9 cellular contexts compared by ENCODE assay signal in the genomic region with DNA sequence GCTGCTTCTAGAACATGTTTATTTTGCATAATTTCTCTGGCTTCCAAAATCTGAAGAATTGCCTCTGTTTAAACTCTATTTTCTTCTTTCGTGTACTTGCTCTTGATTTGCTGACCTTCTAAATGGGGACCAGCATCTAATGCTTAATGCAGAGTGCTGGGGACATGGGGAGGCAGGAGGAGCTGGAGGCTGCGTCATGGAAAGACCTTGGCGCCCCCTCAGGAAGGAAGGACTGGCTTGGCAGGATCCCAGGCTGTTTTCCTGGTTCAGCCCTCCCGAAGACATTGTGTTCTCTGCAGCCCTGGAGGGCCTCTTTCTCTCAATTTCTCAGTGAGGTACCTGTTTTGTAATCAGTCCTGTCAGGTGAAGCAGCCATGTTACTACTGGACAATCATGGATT. TPM values are rescaled to one million over a fixed set of nuclear protein-coding genes. Genes with fewer than 3 reads are reported as not detected.
DNase-seq lines count a peak whose midpoint lies in the region; ATAC-seq, FAIRE-seq and TF ChIP-seq lines count a peak whose summit lies in the region.
"Had no signal": no experiment of that assay in that cellular context is flagged by ENCODE, and none has a peak within 500 bp of the region (broad histone marks: within the 10 kb centered on the region; RNA-seq: fewer than 3 reads in every experiment).

No MANE protein-coding gene starts in this region.

- H2BK12ac ChIP-seq in H1 (ENCODE audit: low read depth, low read length): no peak overlapping the region

- H3K14ac ChIP-seq in H1 (ENCODE audit: insufficient read length): no peak overlapping the region

- no peak overlapping the region for H3K18ac ChIP-seq in H1 (ENCODE audit: extremely low read depth, low read length)

- peak overlapping the region in 9 of 10 donors; percentile 75 to 99 (median 98) for H3K4me3 Mint-ChIP-seq in naive thymus-derived CD4-positive, alpha-beta T cell

- H3K9me3 Mint-ChIP-seq in naive thymus-derived CD4-positive, alpha-beta T cell: peaks cover 0 to 3% (median 0%) of the 10 kb centered on the region in 11 donors

- no peak for FAIRE-seq in H1 (lab: Jason Lieb, UNC)

- H3K36me3 ChIP-seq in BLaER1 (peaks cover 12% of the 10 kb centered on the region; the same call in 1 of the 2 replicates), H1 (ENCODE audit: control insufficient read depth in 2 of 4, insufficient read depth in 4 of 4, low read length in 3 of 4) (no peaks in the 10 kb centered on the region)
- peaks cover 0 to 12% (median 5%) of the 10 kb centered on the region in 3 experiments for H3K36me3 ChIP-seq in naive thymus-derived CD4-positive, alpha-beta T cell (ENCODE audit: control insufficient read depth in 2 of 3, insufficient read depth in 3 of 3, low read length in 3 of 3)

- H3K9me3 ChIP-seq in BLaER1: peaks cover 14% of the 10 kb centered on the region; the same call in 1 of the 2 replicates
- H3K9me3 ChIP-seq in H1 (ENCODE audit: insufficient read depth in 2 of 2, low read depth in 1 of 2, low read length in 1 of 2): peaks cover 0 to 4% of the 10 kb centered on the region in 2 experiments; a peak in 1 of 4 replicates
- H3K9me3 ChIP-seq in naive thymus-derived CD4-positive, alpha-beta T cell (ENCODE audit: control insufficient read depth in 2 of 3, low read length in 3 of 3): no peaks in the 10 kb centered on the region

- intact Hi-C loops in naive thymus-derived CD4-positive, alpha-beta T cell (cut with micrococcal nuclease): loop anchor here (1.0 to 10.0 kb wide), 3 partner anchors 7 to 1082 kb away; a partner anchor contains a TSS

- no peak overlapping the region for H2BK20ac ChIP-seq in H1 (ENCODE audit: low read length)

- H3K4me1 Mint-ChIP-seq in naive thymus-derived CD4-positive, alpha-beta T cell: peaks cover 40 to 71% (median 64%) of the 10 kb centered on the region in 7 donors

- peak in 1 of 2 experiments; percentile 17; a peak in 1 of 4 replicates for TF ChIP-seq RAD21 in H1 (IDR thresholded peaks at IDR 0.05 in 1 of 2, conservative IDR thresholded peaks at IDR 0.05 in 1 of 2; ENCODE audit: low read depth in 2 of 2, low read length in 2 of 2)

- no peak for ATAC-seq in naive thymus-derived CD4-positive, alpha-beta T cell
- ATAC-seq in HG03280 (IDR thresholded peaks at IDR 0.05; ENCODE audit: unreplicated experiment) (no peak), GM21390 (IDR thresholded peaks at IDR 0.05; ENCODE audit: unreplicated experiment) (no peak)

- H3K4me3 ChIP-seq in BLaER1 (0 out of 2 replicates have a peak overlapping the region, but pooled peaks have one; percentile 7), H1 (ENCODE audit: extremely low read depth in 1 of 4, insufficient read depth in 2 of 4, low read depth in 3 of 4, low read length in 4 of 4) (no peak overlapping the region)
- H3K4me3 ChIP-seq in naive thymus-derived CD4-positive, alpha-beta T cell (ENCODE audit: low read length): peak overlapping the region; percentile 90

- H3K23me2 ChIP-seq in H1 (ENCODE audit: low read depth, low read length): peaks cover 7% of the 10 kb centered on the region; the same call in 1 of the 2 replicates

- POLR2A ChIA-PET in H1 (lab: Charles Lee; ENCODE audit: partially characterized antibody): no interaction called here
- POLR2A ChIA-PET in naive thymus-derived CD4-positive, alpha-beta T cell (lab: Charles Lee): interaction anchor here (0.8 to 10.2 kb wide), 7 partner anchors 8 to 76 kb away, joined by 3 to 214 read pairs (median 4); no protein-coding TSS in a partner anchor

- H3K4me1 ChIP-seq in BLaER1 (peaks cover 48% of the 10 kb centered on the region), H1 (replicated peaks in 1 of 4; ENCODE audit: control insufficient read depth in 3 of 4, insufficient read depth in 4 of 4, low read length in 3 of 4) (peaks cover 2 to 9% (median 8%) of the 10 kb centered on the region in 4 experiments)
- peaks cover 37 to 60% of the 10 kb centered on the region in 2 donors for H3K4me1 ChIP-seq in naive thymus-derived CD4-positive, alpha-beta T cell (ENCODE audit: control insufficient read depth in 2 of 2, insufficient read depth in 2 of 2, low read length in 2 of 2)

- no peak overlapping the region for H2AFZ ChIP-seq in H1 (ENCODE audit: low read length)

- no peak overlapping the region for H4K8ac ChIP-seq in H1 (ENCODE audit: extremely low read depth, insufficient read depth, low read length)

- H3K23ac ChIP-seq in H1 (ENCODE audit: insufficient read length): no peak overlapping the region

- DNase-seq in NCI-H1105 treated with DMSO at 0.1 percent for 48 hours (lab: John Stamatoyannopoulos, UW) (peak; percentile 37), H1 (ENCODE audit: low read depth in 1 of 2, low spot score in 2 of 2) (no peak), dedifferentiated amniotic fluid mesenchymal stem cell (ENCODE audit: extremely low spot score) (no peak), NCI-H1694 (lab: John Stamatoyannopoulos, UW) (no peak)
- DNase-seq in naive thymus-derived CD4-positive, alpha-beta T cell: no peak
- DNase-seq: COR-L47 had no signal

- H4K20me1 ChIP-seq in BLaER1 (peaks cover 34% of the 10 kb centered on the region), H1 (replicated peaks in 1 of 2; ENCODE audit: control insufficient read depth in 1 of 2, insufficient read depth in 2 of 2, low read length in 2 of 2) (no peaks in the 10 kb centered on the region)

- no peaks in the 10 kb centered on the region for H3K79me2 ChIP-seq in H1 (ENCODE audit: control insufficient read depth in 1 of 2, insufficient read depth in 2 of 2, low read length in 2 of 2)

- no peak overlapping the region for H4K5ac ChIP-seq in H1 (ENCODE audit: insufficient read length, low read depth, low read length)

- no peak for TF ChIP-seq POLR2A in H1 (IDR thresholded peaks at IDR 0.05; ENCODE audit: control extremely low read depth in 1 of 2, low read depth in 2 of 2, low read length in 2 of 2)

- H3K4ac ChIP-seq in H1 (replicated peaks; ENCODE audit: insufficient read length, low read depth, low read length): no peak overlapping the region

- CTCF ChIA-PET in H1 (lab: Charles Lee; ENCODE audit: partially characterized antibody): no interaction called here
- CTCF ChIA-PET in naive thymus-derived CD4-positive, alpha-beta T cell (lab: Charles Lee): interaction anchor here (0.7 to 1.1 kb wide), 3 partner anchors 14 to 77 kb away, joined by 3 read pairs; no protein-coding TSS in a partner anchor

- H2AK5ac ChIP-seq in H1 (ENCODE audit: low read depth, low read length): no peak overlapping the region

- no peak overlapping the region for H4K91ac ChIP-seq in H1 (replicated peaks; ENCODE audit: insufficient read length, low read length)

- 58% methylated on average over 4 of the region's 4 CpGs; no CpG with 5 or more reads in 1 of the 2 experiments for WGBS in H1 (ENCODE audit: extremely low coverage in 1 of 2, insufficient coverage in 1 of 2, insufficient read length in 1 of 2, insufficient replicate concordance in 2 of 2, low coverage in 1 of 2, low lambda C conversion rate in 2 of 2, missing lambda C conversion rate in 1 of 2), 2 experiments

- H3K4me2 ChIP-seq in BLaER1: peak overlapping the region; percentile 64
- H3K4me2 ChIP-seq in H1 (ENCODE audit: insufficient read depth in 1 of 2, low read depth in 2 of 2, low read length in 2 of 2): no peak overlapping the region

- H3K27ac ChIP-seq in BLaER1 (0 out of 2 replicates have a peak overlapping the region, but pooled peaks have one; percentile 15), H1 (ENCODE audit: low read depth, low read length) (no peak overlapping the region)
- H3K27ac ChIP-seq in naive thymus-derived CD4-positive, alpha-beta T cell (ENCODE audit: low read depth, low read length): peak overlapping the region; percentile 91

- peaks cover 5 to 58% (median 26%) of the 10 kb centered on the region in 5 donors for H3K36me3 Mint-ChIP-seq in naive thymus-derived CD4-positive, alpha-beta T cell

- no peak overlapping the region for H2BK120ac ChIP-seq in H1 (replicated peaks; ENCODE audit: low read depth, low read length)

- H3K27me3 ChIP-seq in BLaER1: no peaks in the 10 kb centered on the region
- peaks cover 7 to 14% (median 13%) of the 10 kb centered on the region in 4 experiments for H3K27me3 ChIP-seq in H1 (replicated peaks in 1 of 4; ENCODE audit: control insufficient read depth in 3 of 4, extremely low read depth in 1 of 4, insufficient read depth in 3 of 4, low read length in 3 of 4)
- no peaks in the 10 kb centered on the region for H3K27me3 ChIP-seq in naive thymus-derived CD4-positive, alpha-beta T cell (ENCODE audit: control insufficient read depth in 2 of 2, insufficient read depth in 2 of 2, low read length in 2 of 2)

- peak overlapping the region in 8 of 9 donors; percentile 78 to 99 (median 89) for H3K27ac Mint-ChIP-seq in naive thymus-derived CD4-positive, alpha-beta T cell

- no peaks in the 10 kb centered on the region for H3K27me3 Mint-ChIP-seq in naive thymus-derived CD4-positive, alpha-beta T cell

- 0 out of 2 replicates have a peak overlapping the region, but pooled peaks have one; percentile 27 for H3K9ac ChIP-seq in BLaER1
- H3K9ac ChIP-seq in H1 (replicated peaks in 1 of 4; ENCODE audit: extremely low read depth in 1 of 4, low read depth in 3 of 4, low read length in 3 of 4): no peak overlapping the region

- TF ChIP-seq CTCF in H1 (IDR thresholded peaks at IDR 0.05; ENCODE audit: control extremely low read depth in 1 of 3, insufficient read depth in 1 of 3, low read depth in 1 of 3, low read length in 3 of 3): peak in 2 of 3 experiments; percentile 30 to 41; a peak in 2 of 4 replicates

- TF ChIP-seq EP300 in H1 (IDR thresholded peaks at IDR 0.05; ENCODE audit: borderline replicate concordance in 1 of 2, low read depth in 2 of 2, low read length in 2 of 2): no peak

- no peak overlapping the region for H2BK5ac ChIP-seq in H1 (ENCODE audit: low read depth, low read length)

- H3K56ac ChIP-seq in H1 (replicated peaks; ENCODE audit: insufficient read length, low read depth, low read length): no peak overlapping the region

- no peak overlapping the region for H2BK15ac ChIP-seq in H1 (ENCODE audit: low read length)

- H3K79me1 ChIP-seq in H1 (ENCODE audit: low read depth, low read length): no peaks in the 10 kb centered on the region; the same call in 1 of the 2 replicates

RNA-seq across cellular contexts. Expression of a gene that starts 5.5 kb away (rescaled TPM):
- total RNA-seq in H1 (2021; fragmentation: NEBNext Ultra II Directional; extraction: Animal tissue kit (Norgen Biotek cat#: 25700)): 5.2 and 6.4 TPM in 2 replicates
- polyA plus RNA-seq in H1 (2011; rRNA removed): 7.0 and 8.9 TPM in 2 replicates
- polyA plus RNA-seq in H1 (2011; cell fraction: cytosol; rRNA removed): 7.5 TPM
- polyA plus RNA-seq in H1 (2011; cell fraction: nucleus; rRNA removed): 11.9 TPM
- polyA plus RNA-seq in H1 (2012, experiment 1 of 2): 4.0 to 7.5 TPM (median 5.5 TPM) in 4 replicates
- 0.93 TPM for polyA plus RNA-seq in H1 (2012, experiment 2 of 2)
- 5.1 TPM for polyA plus RNA-seq in H1 (2013, experiment 1 of 2)
- polyA plus RNA-seq in H1 (2013, experiment 2 of 2): 5.2 TPM
- 21.9 and 23.9 TPM in 2 replicates for polyA minus RNA-seq in H1 (2011; rRNA and poly(A)+ RNA removed)
- 16.1 TPM for polyA minus RNA-seq in H1 (2011; cell fraction: cytosol; rRNA and poly(A)+ RNA removed)
- polyA minus RNA-seq in H1 (2011; cell fraction: nucleus; rRNA and poly(A)+ RNA removed): 17.3 TPM
- 100 to 1,000 TPM; 224 to 359 (median 320) TPM for total RNA-seq in naive thymus-derived CD4-positive, alpha-beta T cell
- 100 to 1,000 TPM; 191 to 285 TPM for polyA plus RNA-seq in naive thymus-derived CD4-positive, alpha-beta T cell

RNA-seq across cellular contexts. Expression of a gene that starts 45.7 kb away (rescaled TPM):
- 11.0 and 11.2 TPM in 2 replicates for total RNA-seq in H1 (2021; fragmentation: NEBNext Ultra II Directional; extraction: Animal tissue kit (Norgen Biotek cat#: 25700))
- 18.7 and 27.3 TPM in 2 replicates for polyA plus RNA-seq in H1 (2011; rRNA removed)
- 12.9 TPM for polyA plus RNA-seq in H1 (2011; cell fraction: cytosol; rRNA removed)
- 11.5 TPM for polyA plus RNA-seq in H1 (2011; cell fraction: nucleus; rRNA removed)
- polyA plus RNA-seq in H1 (2012, experiment 1 of 2): 8.2 to 13.0 TPM (median 9.7 TPM) in 4 replicates
- 2.9 TPM for polyA plus RNA-seq in H1 (2012, experiment 2 of 2)
- 15.9 TPM for polyA plus RNA-seq in H1 (2013, experiment 1 of 2)
- 17.2 TPM for polyA plus RNA-seq in H1 (2013, experiment 2 of 2)
- 3.5 and 7.7 TPM in 2 replicates for polyA minus RNA-seq in H1 (2011; rRNA and poly(A)+ RNA removed)
- polyA minus RNA-seq in H1 (2011; cell fraction: cytosol; rRNA and poly(A)+ RNA removed): 13.5 TPM
- polyA minus RNA-seq in H1 (2011; cell fraction: nucleus; rRNA and poly(A)+ RNA removed): 11.6 TPM
- total RNA-seq in naive thymus-derived CD4-positive, alpha-beta T cell: 10 to 100 TPM in 1 of 5 experiments, 1 to 10 TPM in 3, under 1 TPM in 1; 0.17 to 11.2 (median 2.7) TPM
- 1 to 10 TPM; 5.7 to 7.0 TPM for polyA plus RNA-seq in naive thymus-derived CD4-positive, alpha-beta T cell

Comparison
In these comparisons a context has a peak if more than half of its experiments do, and no peak if none do; other contexts are left out.
1. H3K4me3 ChIP-seq: peak in BLaER1 (single experiment) and naive thymus-derived CD4-positive, alpha-beta T cell (single experiment); none in H1 (0 of 4).
2. RNA of a gene that starts 5.5 kb away (total RNA-seq): 224 to 359 TPM in naive thymus-derived CD4-positive, alpha-beta T cell; 5.2 to 6.4 TPM in H1; every median in the first group is over 10 times any median in the second.